Comparison of ENCODE assay signal across 10 cellular contexts in the genomic region with DNA sequence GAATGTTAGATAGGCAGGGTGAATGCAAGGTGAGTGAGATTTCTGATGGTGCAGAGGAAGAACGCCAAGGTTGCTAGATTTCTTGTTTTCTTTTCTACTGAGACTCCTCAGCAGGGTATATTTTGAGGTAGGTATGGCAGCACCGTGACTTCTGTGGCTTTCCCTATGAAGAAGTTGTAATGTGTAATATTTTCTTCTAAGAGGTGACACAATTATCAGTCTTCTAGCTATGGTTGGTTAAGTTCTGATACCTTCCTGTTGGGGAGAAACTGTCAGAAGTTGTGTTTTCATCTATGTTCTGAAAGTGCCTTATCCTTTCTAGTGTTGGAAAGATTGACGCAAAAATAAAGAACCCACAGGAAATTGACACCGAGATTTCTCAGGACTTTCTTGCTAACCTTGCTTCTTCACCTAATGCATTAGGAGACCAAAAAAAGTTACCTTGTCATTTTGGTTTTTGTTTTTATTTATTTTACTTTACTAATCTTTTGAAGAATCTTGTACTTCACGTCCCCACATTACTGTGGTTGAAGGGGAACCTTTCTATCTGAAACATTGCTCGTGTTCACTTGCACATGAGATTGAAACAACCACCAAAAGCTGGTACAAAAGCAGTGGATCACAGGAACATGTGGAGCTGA. TPM values are rescaled to one million over a fixed set of nuclear protein-coding genes. Genes with fewer than 3 reads are reported as not detected.
DNase-seq lines count a peak whose midpoint lies in the region; ATAC-seq and TF ChIP-seq lines count a peak whose summit lies in the region.
"Had no signal": no experiment of that assay in that cellular context is flagged by ENCODE, and none has a peak within 500 bp of the region (broad histone marks: within the 10 kb centered on the region; RNA-seq: fewer than 3 reads in every experiment).

No MANE protein-coding gene starts in this region.

- peaks cover 0 to 6% (median 2%) of the 10 kb centered on the region in 4 donors for H3K9me3 ChIP-seq in Peyer's patch
- H3K9me3 ChIP-seq in testis = no peaks in the 10 kb centered on the region

- DNase-seq in Peyer's patch (no peak), coronary artery (ENCODE audit: low spot score) (no peak), osteocyte (ENCODE audit: extremely low spot score, unreplicated experiment) (no peak), testis (no peak)
- peak; percentile 40 for DNase-seq in stimulated activated CD4-positive, alpha-beta T cell treated with anti-CD3 and anti-CD28 coated beads, Interleukin-4, amount 100 ng/mL, for 24 hours
- DNase-seq: foreskin keratinocyte had no signal

- H3K4me1 ChIP-seq in Peyer's patch = no peaks in the 10 kb centered on the region
- no peaks in the 10 kb centered on the region for H3K4me1 ChIP-seq in testis
- H3K4me1 ChIP-seq: foreskin keratinocyte had no signal

- no peaks in the 10 kb centered on the region for H3K27me3 ChIP-seq in Peyer's patch
- H3K27me3 ChIP-seq in testis = no peaks in the 10 kb centered on the region
- H3K27me3 ChIP-seq: foreskin keratinocyte had no signal

- H3K27ac Mint-ChIP-seq in osteocyte (ENCODE audit: unreplicated experiment) = no peak overlapping the region

- peaks cover 24% of the 10 kb centered on the region for H3K27me3 Mint-ChIP-seq in osteocyte (ENCODE audit: unreplicated experiment)

- peak; percentile 54 for ATAC-seq in GM19035 (IDR thresholded peaks at IDR 0.05; ENCODE audit: unreplicated experiment)
- peak; percentile 61 for ATAC-seq in HG02623 (IDR thresholded peaks at IDR 0.05; ENCODE audit: unreplicated experiment)
- ATAC-seq: foreskin keratinocyte had no signal

- H3K4me3 ChIP-seq in Peyer's patch (no peak overlapping the region), coronary artery (no peak overlapping the region), testis (no peak overlapping the region)

- H3K36me3 ChIP-seq in Peyer's patch = no peaks in the 10 kb centered on the region
- H3K36me3 ChIP-seq in testis (ENCODE audit: low read depth, missing control alignments) = no peaks in the 10 kb centered on the region

- H3K9me3 Mint-ChIP-seq in osteocyte (ENCODE audit: unreplicated experiment) = peaks cover 20% of the 10 kb centered on the region

- intact Hi-C loops in testis (cut with DNase I; ENCODE audit: low total_unique reads) = no loop called here

- H3K27ac ChIP-seq in Peyer's patch (peak overlapping the region; percentile 59 to 80 (median 74)), coronary artery (no peak overlapping the region), testis (no peak overlapping the region)
- H3K27ac ChIP-seq: foreskin keratinocyte, KMS-11 had no signal

- WGBS in testis, 2 donors = 85 to 88% methylated on average over 6 of the region's 6 CpGs

- H3K4me3 Mint-ChIP-seq in osteocyte (ENCODE audit: unreplicated experiment) = no peak overlapping the region

- TF ChIP-seq CTCF in Peyer's patch (IDR thresholded peaks at IDR 0.05) (no peak), coronary artery (IDR thresholded peaks at IDR 0.05) (no peak), osteocyte (IDR thresholded peaks at IDR 0.05) (no peak), testis (IDR thresholded peaks at IDR 0.05) (no peak)

- TF ChIP-seq POLR2A in Peyer's patch (IDR thresholded peaks at IDR 0.05) (no peak), testis (IDR thresholded peaks at IDR 0.05) (no peak)

- no peaks in the 10 kb centered on the region for H3K36me3 Mint-ChIP-seq in osteocyte (ENCODE audit: unreplicated experiment)

- H3K4me1 Mint-ChIP-seq in osteocyte (ENCODE audit: unreplicated experiment) = no peaks in the 10 kb centered on the region

RNA-seq across cellular contexts. Expression of gene IL18R1, which starts 11.9 kb away (rescaled TPM):
- 10 to 100 TPM in 2 of 4 donors, 1 to 10 TPM in 2; 3.6 to 20.6 (median 12.9) TPM for total RNA-seq in Peyer's patch
- 0.26 and 0.38 TPM in 2 replicates for total RNA-seq in osteocyte
- 1 to 10 TPM; 1.0 to 2.9 TPM for total RNA-seq in testis
- polyA plus RNA-seq in testis (ENCODE audit: insufficient read depth, low read depth, low replicate concordance) = 1.1 TPM

RNA-seq across cellular contexts. Expression of gene IL18RAP, which starts 55.5 kb away (rescaled TPM):
- total RNA-seq in Peyer's patch (1 to 10 TPM; 4.2 to 6.8 (median 4.9) TPM), osteocyte (not detected in 2 replicates), testis (1 to 10 TPM in 1 of 2 donors, under 1 TPM in 1; 0.16 to 2.4 TPM)
- polyA plus RNA-seq in testis (ENCODE audit: insufficient read depth, low read depth, low replicate concordance) = 0.47 TPM
- total RNA-seq: foreskin keratinocyte, SK-MEL-5 had no signal
- polyA plus RNA-seq: foreskin keratinocyte had no signal

RNA-seq across cellular contexts. Expression of gene IL1RL1, which starts 56.1 kb away (rescaled TPM):
- total RNA-seq in Peyer's patch (10 to 100 TPM in 2 of 4 donors, 1 to 10 TPM in 2; 4.0 to 47.2 (median 15.9) TPM), osteocyte (not detected in 2 replicates), testis (1 to 10 TPM; 1.0 to 5.8 TPM)
- polyA plus RNA-seq in testis (ENCODE audit: insufficient read depth, low read depth, low replicate concordance) = 0.78 TPM
- total RNA-seq: SK-MEL-5 had no signal

Comparison
In these comparisons a context has a peak if more than half of its experiments do, and no peak if none do; other contexts are left out.
1. H3K27ac ChIP-seq: peak in Peyer's patch (4 of 4); none in coronary artery (0 of 2) and testis (0 of 2).